In the genomic region with DNA sequence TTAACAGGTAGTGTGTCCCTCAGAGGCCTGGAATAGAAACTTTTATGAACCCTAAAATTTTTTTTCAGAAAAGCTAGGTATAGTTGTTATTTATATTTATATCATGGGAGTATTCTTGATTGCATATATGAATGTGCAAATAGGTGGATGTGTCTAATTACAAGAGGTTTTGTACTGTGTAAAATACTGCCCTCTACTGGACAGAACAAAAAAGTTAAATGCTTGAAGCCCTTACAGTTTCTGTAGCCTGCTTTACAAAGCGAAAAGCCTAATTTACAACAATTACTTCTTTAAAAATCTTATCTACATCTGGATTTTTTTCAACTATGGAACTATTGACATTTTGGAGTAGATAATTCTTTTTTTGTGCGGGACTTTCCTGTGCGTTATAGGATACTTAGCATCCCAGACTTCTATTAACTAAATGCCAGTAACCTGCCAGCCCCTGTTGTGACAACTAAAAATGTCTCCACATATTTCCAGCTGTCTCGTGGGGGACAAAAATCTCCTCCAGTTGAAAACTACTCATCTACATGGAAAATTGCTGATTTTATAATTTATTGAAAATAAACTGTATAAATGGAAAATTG, we compare ENCODE assay signal across 9 cellular contexts. TPM values are rescaled to one million over a fixed set of nuclear protein-coding genes. Genes with fewer than 3 reads are reported as not detected.
DNase-seq lines count a peak whose midpoint lies in the region; ATAC-seq, FAIRE-seq and TF ChIP-seq lines count a peak whose summit lies in the region.
"Had no signal": no experiment of that assay in that cellular context is flagged by ENCODE, and none has a peak within 500 bp of the region (broad histone marks: within the 10 kb centered on the region; RNA-seq: fewer than 3 reads in every experiment).

No MANE protein-coding gene starts in this region.

- H3K27me3 ChIP-seq in astrocyte (ENCODE audit: insufficient read depth, low read length) (no peaks in the 10 kb centered on the region), hepatocyte (no peaks in the 10 kb centered on the region), suprapubic skin (no peaks in the 10 kb centered on the region)
- H3K27me3 ChIP-seq: BLaER1 had no signal

- no peak overlapping the region for H3K4me3 ChIP-seq in astrocyte (ENCODE audit: insufficient read depth, low read depth, low read length)
- H3K4me3 ChIP-seq in hepatocyte: no peak overlapping the region
- no peak overlapping the region for H3K4me3 ChIP-seq in suprapubic skin
- H3K4me3 ChIP-seq: BLaER1 had no signal

- H3K9me3 ChIP-seq in astrocyte (ENCODE audit: insufficient read depth, low read depth, low read length) (no peaks in the 10 kb centered on the region), hepatocyte (ENCODE audit: low read depth) (no peaks in the 10 kb centered on the region), suprapubic skin (no peaks in the 10 kb centered on the region)
- H3K9me3 ChIP-seq: BLaER1 had no signal

- H3K27ac ChIP-seq in astrocyte (ENCODE audit: low read depth, low read length) (no peak overlapping the region), hepatocyte (no peak overlapping the region), suprapubic skin (no peak overlapping the region)
- H3K27ac ChIP-seq: BLaER1 had no signal

- peaks cover 7% of the 10 kb centered on the region for H3K4me1 Mint-ChIP-seq in astrocyte (ENCODE audit: low read depth, unreplicated experiment)

- no peak for TF ChIP-seq POLR2A in suprapubic skin (IDR thresholded peaks at IDR 0.05)

- H3K9me3 Mint-ChIP-seq in astrocyte (ENCODE audit: unreplicated experiment): no peaks in the 10 kb centered on the region

- no peak overlapping the region for H3K27ac Mint-ChIP-seq in astrocyte (ENCODE audit: unreplicated experiment)

- no peak overlapping the region for H3K4me3 Mint-ChIP-seq in astrocyte (ENCODE audit: unreplicated experiment)

- no peak overlapping the region for H3K9ac ChIP-seq in astrocyte (ENCODE audit: low read length)
- H3K9ac ChIP-seq: BLaER1 had no signal

- H3K4me2 ChIP-seq in astrocyte (ENCODE audit: low read length) (no peak overlapping the region), hepatocyte (no peak overlapping the region)
- H3K4me2 ChIP-seq: BLaER1 had no signal

- peak; percentile 71 for DNase-seq in DMS 273 (lab: John Stamatoyannopoulos, UW; ENCODE audit: unreplicated experiment)
- no peak for DNase-seq in DMS 273 treated with DMSO at 0.1 percent for 48 hours (lab: John Stamatoyannopoulos, UW)
- DNase-seq in NCI-H2171 (lab: John Stamatoyannopoulos, UW): peak; percentile 0
- peak; percentile 25 for DNase-seq in astrocyte (ENCODE audit: low read depth)
- DNase-seq in hepatocyte (ENCODE audit: low spot score): peak; percentile 72
- no peak for DNase-seq in suprapubic skin (ENCODE audit: low spot score in 2 of 2)

- H2AFZ ChIP-seq in astrocyte (ENCODE audit: low read depth, low read length): no peak overlapping the region
- no peak overlapping the region for H2AFZ ChIP-seq in hepatocyte

- H3K79me2 ChIP-seq in astrocyte (ENCODE audit: insufficient read depth, low read length) (no peaks in the 10 kb centered on the region), hepatocyte (no peaks in the 10 kb centered on the region)

- peak; percentile 59 for FAIRE-seq in astrocyte (lab: Jason Lieb, UNC)

- no peaks in the 10 kb centered on the region for H3K36me3 Mint-ChIP-seq in astrocyte (ENCODE audit: low read depth, unreplicated experiment)

- no peaks in the 10 kb centered on the region for H3K36me3 ChIP-seq in astrocyte (ENCODE audit: insufficient read depth, low read length)
- H3K36me3 ChIP-seq in hepatocyte (replicated peaks; ENCODE audit: insufficient read depth, low read depth): no peaks in the 10 kb centered on the region
- H3K36me3 ChIP-seq in suprapubic skin: no peaks in the 10 kb centered on the region
- H3K36me3 ChIP-seq: BLaER1 had no signal

- TF ChIP-seq EP300 in suprapubic skin (IDR thresholded peaks at IDR 0.05): no peak

- H4K20me1 ChIP-seq in astrocyte (ENCODE audit: insufficient read depth, low read length): no peaks in the 10 kb centered on the region
- no peaks in the 10 kb centered on the region for H4K20me1 ChIP-seq in hepatocyte (ENCODE audit: insufficient read depth, poor library complexity, severe bottlenecking)
- H4K20me1 ChIP-seq: BLaER1 had no signal

- ATAC-seq in HG02759 (IDR thresholded peaks at IDR 0.05; ENCODE audit: unreplicated experiment) (peak; percentile 65), HG03565 (IDR thresholded peaks at IDR 0.05; ENCODE audit: unreplicated experiment) (no peak)

- H3K9me2 ChIP-seq in hepatocyte (replicated peaks; ENCODE audit: insufficient read depth): no peaks in the 10 kb centered on the region

- no peaks in the 10 kb centered on the region for H3K27me3 Mint-ChIP-seq in astrocyte (ENCODE audit: low read depth, unreplicated experiment)

- H3K4me1 ChIP-seq in astrocyte (ENCODE audit: insufficient read depth, low read length): no peaks in the 10 kb centered on the region
- H3K4me1 ChIP-seq in hepatocyte (ENCODE audit: insufficient read depth): no peaks in the 10 kb centered on the region
- H3K4me1 ChIP-seq in suprapubic skin: peaks cover 6% of the 10 kb centered on the region

- 41% methylated on average over 4 of the region's 4 CpGs for WGBS in hepatocyte (ENCODE audit: low lambda C conversion rate, missing lambda C conversion rate)
- 36% methylated on average over 4 of the region's 4 CpGs for WGBS in suprapubic skin

- TF ChIP-seq CTCF in astrocyte (IDR thresholded peaks at IDR 0.05; ENCODE audit: insufficient read depth, low read depth, low read length): peak; percentile 62
- peak; percentile 72 for TF ChIP-seq CTCF in hepatocyte (IDR thresholded peaks at IDR 0.05; ENCODE audit: poor library complexity)
- peak; percentile 29 to 63 for TF ChIP-seq CTCF in suprapubic skin (IDR thresholded peaks at IDR 0.05)

RNA-seq across cellular contexts. Expression of a gene that starts 35.1 kb away (rescaled TPM):
- 0.67 and 1.7 TPM in 2 replicates for total RNA-seq in astrocyte
- 7.1 and 8.7 TPM in 2 replicates for total RNA-seq in hepatocyte
- polyA plus RNA-seq in hepatocyte: 2.4 and 3.7 TPM in 2 replicates
- total RNA-seq in suprapubic skin: 1 to 10 TPM in 3 of 4 donors, under 1 TPM in 1; 0.91 to 2.5 (median 1.7) TPM

Comparison
In these comparisons a context has a peak if more than half of its experiments do, and no peak if none do; other contexts are left out.
1. DNase-seq: peak in DMS 273 (single experiment), NCI-H2171 (single experiment), astrocyte (single experiment) and hepatocyte (single experiment); none in DMS 273 treated with DMSO at 0.1 percent for 48 hours (single experiment) and suprapubic skin (0 of 2).
2. Peak in every context shown above with its lines, with median percentiles within 50 percentile points of each other: CTCF ChIP-seq.